In the genomic region with DNA sequence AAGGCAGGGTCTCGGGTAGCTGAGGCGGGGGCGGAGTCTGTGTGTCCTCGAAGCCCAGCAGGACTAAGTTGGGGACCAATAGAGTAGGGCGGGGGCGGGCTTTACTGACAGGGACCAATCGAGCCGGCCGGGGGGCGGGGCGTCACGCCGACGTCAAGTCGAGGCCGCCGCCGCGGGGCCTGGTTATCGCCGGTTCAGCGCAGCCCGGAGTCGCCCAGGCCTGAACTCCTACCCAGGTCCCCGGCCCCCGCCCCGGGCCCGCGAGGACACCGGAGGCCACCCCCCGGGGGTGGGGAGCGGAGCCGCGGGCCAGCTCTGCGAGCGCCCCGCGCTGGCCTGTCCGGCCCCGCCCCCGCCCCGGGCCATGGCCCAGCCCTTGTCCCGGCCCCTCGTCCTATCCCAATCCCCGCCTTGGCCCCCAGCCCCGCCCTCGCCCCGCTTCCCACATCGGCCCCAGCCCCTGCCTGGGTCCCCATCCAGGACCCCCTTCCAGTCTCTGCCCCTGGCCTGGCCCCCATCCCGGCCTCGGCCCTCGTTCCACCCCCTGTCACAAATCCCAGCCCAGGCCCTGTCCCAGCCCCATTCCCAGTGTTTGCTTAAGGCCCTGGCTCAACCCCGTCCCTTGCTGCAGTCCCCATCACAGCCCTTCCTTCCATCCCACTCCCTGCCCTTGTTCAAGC, we compare ENCODE assay signal across 8 cellular contexts. TPM values are rescaled to one million over a fixed set of nuclear protein-coding genes. Genes with fewer than 3 reads are reported as not detected.
A peak's percentile ranks its signal among the peaks of the same experiment; 100 is the strongest.
DNase-seq lines count a peak whose midpoint lies in the region; ATAC-seq, FAIRE-seq and TF ChIP-seq lines count a peak whose summit lies in the region.

A gene with protein sequence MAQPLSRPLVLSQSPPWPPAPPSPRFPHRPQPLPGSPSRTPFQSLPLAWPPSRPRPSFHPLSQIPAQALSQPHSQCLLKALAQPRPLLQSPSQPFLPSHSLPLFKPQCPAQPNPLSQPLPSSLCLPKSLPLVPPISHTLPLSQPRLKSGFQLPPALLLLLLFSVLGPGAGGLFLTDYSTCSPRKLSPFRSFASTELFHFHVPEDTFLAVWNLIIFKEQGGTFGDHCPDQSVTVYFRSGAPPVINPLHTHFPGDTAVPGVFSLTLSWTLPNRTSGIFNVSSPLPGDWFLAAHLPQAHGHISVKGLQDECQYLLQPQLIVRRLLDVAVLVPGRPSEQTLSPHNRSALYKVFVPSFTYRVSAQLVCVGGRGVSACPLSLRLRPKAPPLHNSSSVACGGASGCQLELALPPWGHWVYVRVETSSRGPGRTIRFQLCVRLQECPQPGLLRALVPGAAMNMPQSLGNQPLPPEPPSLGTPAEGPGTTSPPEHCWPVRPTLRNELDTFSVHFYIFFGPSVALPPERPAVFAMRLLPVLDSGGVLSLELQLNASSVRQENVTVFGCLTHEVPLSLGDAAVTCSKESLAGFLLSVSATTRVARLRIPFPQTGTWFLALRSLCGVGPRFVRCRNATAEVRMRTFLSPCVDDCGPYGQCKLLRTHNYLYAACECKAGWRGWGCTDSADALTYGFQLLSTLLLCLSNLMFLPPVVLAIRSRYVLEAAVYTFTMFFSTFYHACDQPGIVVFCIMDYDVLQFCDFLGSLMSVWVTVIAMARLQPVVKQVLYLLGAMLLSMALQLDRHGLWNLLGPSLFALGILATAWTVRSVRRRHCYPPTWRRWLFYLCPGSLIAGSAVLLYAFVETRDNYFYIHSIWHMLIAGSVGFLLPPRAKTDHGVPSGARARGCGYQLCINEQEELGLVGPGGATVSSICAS (plus strand): TSS at position 145 of the 680 bp plus-strand sequence. CDS start 220 bp downstream, at position 365.

- CTCF ChIA-PET in Panc1 (lab: Charles Lee) = interaction anchor here (0.6 to 0.7 kb wide), 3 partner anchors 14 to 218 kb away, joined by 3 to 4 read pairs (median 4); no protein-coding TSS in a partner anchor
- CTCF ChIA-PET in naive thymus-derived CD4-positive, alpha-beta T cell (lab: Charles Lee) = interaction anchor here (0.5 to 1.7 kb wide), 3 partner anchors 15 to 59 kb away, joined by 3 to 6 read pairs (median 4); partner anchors contain the start of gene HINT2

- peak within 1 kb of the TSS; percentile 82 for H3K9ac ChIP-seq in fibroblast of lung (ENCODE audit: insufficient read depth, low read length)

- H3K4me1 Mint-ChIP-seq in naive thymus-derived CD4-positive, alpha-beta T cell = peaks cover 25 to 48% (median 43%) of the 10 kb centered on the region in 7 donors
- H3K4me1 Mint-ChIP-seq in stimulated activated effector memory CD8-positive, alpha-beta T cell treated with anti-CD3 and anti-CD28 coated beads, Interleukin-12 subunit alpha, Interleukin-12 subunit beta, amount 100 ng/mL, for 72 hours = peaks cover 46% of the 10 kb centered on the region

- peak within 1 kb of the TSS; percentile 91 to 99 (median 94) for H3K27ac Mint-ChIP-seq in naive thymus-derived CD4-positive, alpha-beta T cell
- peak within 1 kb of the TSS; percentile 97 for H3K27ac Mint-ChIP-seq in stimulated activated effector memory CD8-positive, alpha-beta T cell treated with anti-CD3 and anti-CD28 coated beads, Interleukin-12 subunit alpha, Interleukin-12 subunit beta, amount 100 ng/mL, for 72 hours

- H3K27ac ChIP-seq in KOPT-K1 (ENCODE audit: low read depth, low read length, poor library complexity, severe bottlenecking) = peak within 1 kb of the TSS; percentile 48
- H3K27ac ChIP-seq in Panc1 (ENCODE audit: low read length) = peak within 1 kb of the TSS; percentile 72
- peak within 1 kb of the TSS; percentile 73 for H3K27ac ChIP-seq in fibroblast of lung (ENCODE audit: insufficient read depth, low read length)
- peak within 1 kb of the TSS; percentile 94 for H3K27ac ChIP-seq in naive thymus-derived CD4-positive, alpha-beta T cell (ENCODE audit: low read depth, low read length)

- POLR2A ChIA-PET in Panc1 (lab: Charles Lee) = no interaction called here
- POLR2A ChIA-PET in naive thymus-derived CD4-positive, alpha-beta T cell (lab: Charles Lee) = interaction anchor here (0.5 to 2.3 kb wide), 5 partner anchors 13 to 218 kb away, joined by 3 to 18 read pairs (median 3); partner anchors contain the start of gene SPAG8

- H3K9me3 ChIP-seq in KOPT-K1 (ENCODE audit: insufficient read depth, low read length, poor library complexity, severe bottlenecking) = no peaks in the 10 kb centered on the region
- no peaks in the 10 kb centered on the region for H3K9me3 ChIP-seq in Panc1 (ENCODE audit: control insufficient read depth, insufficient read depth, low read depth, low read length)
- no peaks in the 10 kb centered on the region for H3K9me3 ChIP-seq in fibroblast of lung (ENCODE audit: control insufficient read depth, insufficient read depth, low read depth, low read length)
- no peaks in the 10 kb centered on the region for H3K9me3 ChIP-seq in naive thymus-derived CD4-positive, alpha-beta T cell (ENCODE audit: control insufficient read depth in 2 of 3, low read length in 3 of 3)

- peak; percentile 73 for ATAC-seq in GM21737 (IDR thresholded peaks at IDR 0.05; ENCODE audit: unreplicated experiment)
- peak; percentile 96 for ATAC-seq in Panc1
- peak; percentile 95 for ATAC-seq in naive thymus-derived CD4-positive, alpha-beta T cell
- peak; percentile 92 for ATAC-seq in stimulated activated effector memory CD8-positive, alpha-beta T cell treated with anti-CD3 and anti-CD28 coated beads, Interleukin-12 subunit alpha, Interleukin-12 subunit beta, amount 100 ng/mL, for 72 hours

- H3K9me3 Mint-ChIP-seq in naive thymus-derived CD4-positive, alpha-beta T cell = no peaks in the 10 kb centered on the region
- no peaks in the 10 kb centered on the region for H3K9me3 Mint-ChIP-seq in stimulated activated effector memory CD8-positive, alpha-beta T cell treated with anti-CD3 and anti-CD28 coated beads, Interleukin-12 subunit alpha, Interleukin-12 subunit beta, amount 100 ng/mL, for 72 hours

- in situ Hi-C loops in Panc1 (cut with HindIII; ENCODE audit: low pct_unique_long_range_greater_than_20kb, low sequenced_read_pairs) = no loop called here

- H4K20me1 ChIP-seq in fibroblast of lung (ENCODE audit: control insufficient read depth, extremely low read depth, insufficient read depth, low read length) = no peaks in the 10 kb centered on the region

- H3K4me3 ChIP-seq in Panc1 (ENCODE audit: low read depth in 2 of 2, low read length in 2 of 2) (peak within 1 kb of the TSS; percentile 72 to 85), fibroblast of lung (replicated peaks in 1 of 4; ENCODE audit: control extremely low read depth in 1 of 4, insufficient read depth in 1 of 4, low read depth in 3 of 4, low read length in 4 of 4) (peak within 1 kb of the TSS; percentile 74 to 82 (median 78))
- peak within 1 kb of the TSS; percentile 88 for H3K4me3 ChIP-seq in naive thymus-derived CD4-positive, alpha-beta T cell (ENCODE audit: low read length)

- peaks cover 0 to 5% (median 0%) of the 10 kb centered on the region in 5 donors for H3K27me3 Mint-ChIP-seq in naive thymus-derived CD4-positive, alpha-beta T cell

- intact Hi-C loops in Panc1 (cut with micrococcal nuclease; ENCODE audit: unreplicated experiment) = no loop called here
- intact Hi-C loops in naive thymus-derived CD4-positive, alpha-beta T cell (cut with micrococcal nuclease) = loop anchor here (1.0 to 5.0 kb wide), 7 partner anchors 14 to 363 kb away; partner anchors contain the start of genes HINT2 (in 2 of the 2) and CLTA (in 1 of the 2)

- H3K4me3 Mint-ChIP-seq in naive thymus-derived CD4-positive, alpha-beta T cell = peak within 1 kb of the TSS; percentile 84 to 100 (median 94)
- H3K4me3 Mint-ChIP-seq in stimulated activated effector memory CD8-positive, alpha-beta T cell treated with anti-CD3 and anti-CD28 coated beads, Interleukin-12 subunit alpha, Interleukin-12 subunit beta, amount 100 ng/mL, for 72 hours = peak within 1 kb of the TSS; percentile 97

- BruUV-seq in Panc1 (replicated peaks; lab: Mats Ljungman, UMichigan) = no TSS peak

- DNase-seq in D721Med (ENCODE audit: insufficient read length, low spot score) = peak; percentile 99
- no peak for DNase-seq in Panc1 (ENCODE audit: low read depth, low spot score)
- peak; percentile 85 for DNase-seq in activated T-helper 1 cell treated with Interleukin-2 at 50 U/mL for 16 hours (ENCODE audit: low read depth)
- peak; percentile 89 to 90 for DNase-seq in fibroblast of lung (ENCODE audit: low read depth in 2 of 2)
- DNase-seq in naive thymus-derived CD4-positive, alpha-beta T cell = peak; percentile 80 to 95 (median 88)
- DNase-seq in stimulated activated effector memory CD8-positive, alpha-beta T cell treated with anti-CD3 and anti-CD28 coated beads, Interleukin-12 subunit alpha, Interleukin-12 subunit beta, amount 100 ng/mL, for 72 hours (ENCODE audit: low spot score in 2 of 2) = peak; percentile 85 to 93

- H3K4me1 ChIP-seq in Panc1 (ENCODE audit: control insufficient read depth, insufficient read depth, low read length) (peaks cover 4% of the 10 kb centered on the region; the same call in 1 of the 2 replicates), fibroblast of lung (ENCODE audit: control insufficient read depth, extremely low read depth, insufficient read depth, low read length) (peaks cover 5% of the 10 kb centered on the region)
- H3K4me1 ChIP-seq in naive thymus-derived CD4-positive, alpha-beta T cell (ENCODE audit: control insufficient read depth in 2 of 2, insufficient read depth in 2 of 2, low read length in 2 of 2) = peaks cover 4 to 14% of the 10 kb centered on the region in 2 donors

- no peaks in the 10 kb centered on the region for H3K36me3 Mint-ChIP-seq in naive thymus-derived CD4-positive, alpha-beta T cell
- no peaks in the 10 kb centered on the region for H3K36me3 Mint-ChIP-seq in stimulated activated effector memory CD8-positive, alpha-beta T cell treated with anti-CD3 and anti-CD28 coated beads, Interleukin-12 subunit alpha, Interleukin-12 subunit beta, amount 100 ng/mL, for 72 hours

- H3K27me3 ChIP-seq in Panc1 (ENCODE audit: control insufficient read depth, insufficient read depth, low read length) (no peaks in the 10 kb centered on the region), fibroblast of lung (ENCODE audit: control insufficient read depth, insufficient read depth, low read length) (no peaks in the 10 kb centered on the region)
- H3K27me3 ChIP-seq in naive thymus-derived CD4-positive, alpha-beta T cell (ENCODE audit: control insufficient read depth in 2 of 2, insufficient read depth in 2 of 2, low read length in 2 of 2) = no peaks in the 10 kb centered on the region

- H3K4me2 ChIP-seq in fibroblast of lung (ENCODE audit: extremely low read depth, insufficient read depth, low read length) = peak within 1 kb of the TSS; percentile 95

- TF ChIP-seq CTCF in D721Med (IDR thresholded peaks at IDR 0.05; ENCODE audit: insufficient read depth, missing control alignments) = no peak
- TF ChIP-seq CTCF in Panc1 (IDR thresholded peaks at IDR 0.05) = no peak
- no peak for TF ChIP-seq CTCF in fibroblast of lung (conservative IDR thresholded peaks at IDR 0.05 in 1 of 2, IDR thresholded peaks at IDR 0.05 in 1 of 2; ENCODE audit: low read depth in 1 of 2, low read length in 2 of 2)

- H2AFZ ChIP-seq in fibroblast of lung (ENCODE audit: low read length) = peak within 1 kb of the TSS; percentile 99

- H3K79me2 ChIP-seq in fibroblast of lung (ENCODE audit: control insufficient read depth, insufficient read depth, low read length) = no peaks in the 10 kb centered on the region

- no peak for FAIRE-seq in D721Med (lab: Jason Lieb, UNC)

- H3K36me3 ChIP-seq in KOPT-K1 (ENCODE audit: insufficient read depth, low read length) (no peaks in the 10 kb centered on the region), Panc1 (ENCODE audit: control insufficient read depth, insufficient read depth, low read length) (no peaks in the 10 kb centered on the region), fibroblast of lung (ENCODE audit: control insufficient read depth, insufficient read depth, low read length) (no peaks in the 10 kb centered on the region)
- H3K36me3 ChIP-seq in naive thymus-derived CD4-positive, alpha-beta T cell (ENCODE audit: control insufficient read depth in 2 of 3, insufficient read depth in 3 of 3, low read length in 3 of 3) = no peaks in the 10 kb centered on the region

RNA-seq across cellular contexts. Expression of the gene that starts here (rescaled TPM):
- 7.9 TPM for total RNA-seq in Panc1 (2021; ENCODE audit: unreplicated experiment)
- 13.5 TPM for polyA plus RNA-seq in Panc1 (2012; ENCODE audit: insufficient read length)
- 2.1 and 3.0 TPM in 2 replicates for total RNA-seq in fibroblast of lung
- 2.7 and 3.0 TPM in 2 replicates for polyA plus RNA-seq in fibroblast of lung
- 9.7 and 10.8 TPM in 2 replicates for polyA plus RNA-seq in fibroblast of lung (2012)
- 18.2 and 23.8 TPM in 2 replicates for polyA minus RNA-seq in fibroblast of lung (ENCODE audit: low replicate concordance)
- 10 to 100 TPM in 4 of 5 experiments, 1 to 10 TPM in 1; 3.9 to 11.6 (median 10.6) TPM for total RNA-seq in naive thymus-derived CD4-positive, alpha-beta T cell
- polyA plus RNA-seq in naive thymus-derived CD4-positive, alpha-beta T cell = 1 to 10 TPM; 3.0 to 3.5 TPM
